ENCODE assay signal across 8 cellular contexts in genomic region chr10:93894516-93895378, GRCh38. TPM values are rescaled to one million over a fixed set of nuclear protein-coding genes. Genes with fewer than 3 reads are reported as not detected.
DNase-seq lines count a peak whose midpoint lies in the region; FAIRE-seq and TF ChIP-seq lines count a peak whose summit lies in the region.

No MANE protein-coding gene starts in this region.

- H2BK12ac ChIP-seq in mesenchymal stem cell (ENCODE audit: low read length in 2 of 2): peak overlapping the region in 1 of 2 experiments; percentile 83

- no peak for FAIRE-seq in bronchial epithelial cell (lab: Jason Lieb, UNC)

- peak overlapping the region; percentile 69 for H3K4me3 ChIP-seq in bronchial epithelial cell (ENCODE audit: low read depth, low read length)
- peak overlapping the region; percentile 82 to 92 for H3K4me3 ChIP-seq in mesenchymal stem cell (ENCODE audit: insufficient read depth in 1 of 2, low read depth in 1 of 2, low read length in 2 of 2)

- H3K79me1 ChIP-seq in mesenchymal stem cell (replicated peaks; ENCODE audit: low read length, poor library complexity, severe bottlenecking): peaks cover 14% of the 10 kb centered on the region

- H3K9me3 ChIP-seq in mesenchymal stem cell (ENCODE audit: control insufficient read depth, low read length): no peaks in the 10 kb centered on the region

- H3K18ac ChIP-seq in mesenchymal stem cell (ENCODE audit: low read depth in 1 of 2, low read length in 2 of 2): peak overlapping the region; percentile 77 to 92

- H3K23ac ChIP-seq in mesenchymal stem cell (ENCODE audit: low read length in 2 of 2): peak overlapping the region in 1 of 2 experiments; percentile 85

- DNase-seq in DMS 273 (lab: John Stamatoyannopoulos, UW; ENCODE audit: unreplicated experiment) (peak; percentile 25), DMS 273 treated with DMSO at 0.1 percent for 48 hours (lab: John Stamatoyannopoulos, UW) (no peak), M059J (ENCODE audit: low read depth) (peak; percentile 30), bronchial epithelial cell (ENCODE audit: low read depth) (no peak), mesenchymal stem cell (peak; percentile 39), NCI-H187 treated with DMSO at 0.1 percent for 48 hours (lab: John Stamatoyannopoulos, UW) (no peak), epidermal melanocyte (ENCODE audit: insufficient read length, low spot score) (no peak), LoVo (ENCODE audit: low spot score) (no peak)

- H3K27me3 ChIP-seq in bronchial epithelial cell (ENCODE audit: control insufficient read depth, insufficient read depth, low read length) (no peaks in the 10 kb centered on the region), mesenchymal stem cell (ENCODE audit: control insufficient read depth in 1 of 2, insufficient read depth in 1 of 2, low read length in 2 of 2) (peaks cover 0 to 3% of the 10 kb centered on the region in 2 experiments)

- H3K14ac ChIP-seq in mesenchymal stem cell (ENCODE audit: low read length in 2 of 2): peak overlapping the region in 1 of 2 experiments; percentile 95

- H4K8ac ChIP-seq in mesenchymal stem cell (ENCODE audit: low read length): no peak overlapping the region

- H3K36me3 ChIP-seq in bronchial epithelial cell (ENCODE audit: control insufficient read depth, insufficient read depth, low read length) (no peaks in the 10 kb centered on the region), mesenchymal stem cell (ENCODE audit: control insufficient read depth in 1 of 2, insufficient read depth in 2 of 2, low read depth in 1 of 2, low read length in 2 of 2) (no peaks in the 10 kb centered on the region)

- H4K91ac ChIP-seq in mesenchymal stem cell (ENCODE audit: low read length): no peak overlapping the region

- peak overlapping the region; percentile 78 for H2AFZ ChIP-seq in mesenchymal stem cell (ENCODE audit: low read depth, low read length)

- no peak for TF ChIP-seq CTCF in bronchial epithelial cell (IDR thresholded peaks at IDR 0.05; ENCODE audit: insufficient read depth, low read length, severe bottlenecking)

- H3K4me1 ChIP-seq in mesenchymal stem cell (ENCODE audit: control insufficient read depth, insufficient read depth, low read depth, low read length): peaks cover 5% of the 10 kb centered on the region

- H3K9ac ChIP-seq in mesenchymal stem cell (ENCODE audit: low read length): peak overlapping the region; percentile 87

- H2AK5ac ChIP-seq in mesenchymal stem cell (ENCODE audit: low read length, severe bottlenecking): no peak overlapping the region

- H2BK15ac ChIP-seq in mesenchymal stem cell (ENCODE audit: low read depth, poor library complexity, severe bottlenecking): no peak overlapping the region

- H3K27ac ChIP-seq in mesenchymal stem cell (ENCODE audit: low read length, poor library complexity, severe bottlenecking): no peak overlapping the region

- WGBS in mesenchymal stem cell: 24% methylated on average over 22 of the region's 22 CpGs

- H2BK5ac ChIP-seq in mesenchymal stem cell (ENCODE audit: low read depth, low read length, poor library complexity, severe bottlenecking): no peak overlapping the region

- peak overlapping the region; percentile 87 for H3K4me2 ChIP-seq in mesenchymal stem cell (ENCODE audit: low read length, poor library complexity, severe bottlenecking)

- H3K4ac ChIP-seq in mesenchymal stem cell (ENCODE audit: low read depth in 1 of 2, low read length in 2 of 2): peak overlapping the region; percentile 39 to 93

- H2BK120ac ChIP-seq in mesenchymal stem cell (ENCODE audit: low read depth, low read length): no peak overlapping the region

RNA-seq across cellular contexts. Expression of gene SLC35G1, which starts 1.0 kb away (rescaled TPM):
- 5.1 and 9.1 TPM in 2 replicates for total RNA-seq in M059J (2014; rRNA removed; shearing (Covaris generic))
- 2.1 and 2.4 TPM in 2 replicates for total RNA-seq in bronchial epithelial cell
- polyA plus RNA-seq in mesenchymal stem cell (2013, experiment 1 of 2): 14.5 TPM
- polyA plus RNA-seq in mesenchymal stem cell (2013, experiment 2 of 2): 15.7 TPM

Comparison
In these comparisons a context has a peak if more than half of its experiments do, and no peak if none do; other contexts are left out.
1. DNase-seq: peak in DMS 273 (single experiment), M059J (single experiment) and mesenchymal stem cell (single experiment); none in DMS 273 treated with DMSO at 0.1 percent for 48 hours (single experiment), bronchial epithelial cell (single experiment), NCI-H187 treated with DMSO at 0.1 percent for 48 hours (single experiment), epidermal melanocyte (single experiment) and LoVo (single experiment).